In genomic region chr3:50359760-50360110, GRCh38 we compare ENCODE assay signal across 8 cellular contexts. TPM values are rescaled to one million over a fixed set of nuclear protein-coding genes. Genes with fewer than 3 reads are reported as not detected.
DNase-seq lines count a peak whose midpoint lies in the region; ATAC-seq and TF ChIP-seq lines count a peak whose summit lies in the region.

No MANE protein-coding gene starts in this region.

- H3K4me2 ChIP-seq in MM.1S (ENCODE audit: low read depth, low read length) (peak overlapping the region; percentile 91), fibroblast of lung (ENCODE audit: extremely low read depth, insufficient read depth, low read length) (peak overlapping the region; percentile 46)

- peak overlapping the region; percentile 95 for H2AFZ ChIP-seq in MM.1S (ENCODE audit: low read length)
- H2AFZ ChIP-seq in fibroblast of lung (ENCODE audit: low read length): peak overlapping the region; percentile 82

- no peaks in the 10 kb centered on the region for H3K9me2 ChIP-seq in MM.1S (replicated peaks; ENCODE audit: insufficient read depth, low read length)

- H3K36me3 ChIP-seq in MM.1S (replicated peaks; ENCODE audit: insufficient read depth, low read length): peaks cover 11% of the 10 kb centered on the region; the same call in 1 of the 2 replicates
- H3K36me3 ChIP-seq in fibroblast of lung (ENCODE audit: control insufficient read depth, insufficient read depth, low read length): peaks cover 12% of the 10 kb centered on the region
- peaks cover 3 to 17% of the 10 kb centered on the region in 2 donors for H3K36me3 ChIP-seq in stomach smooth muscle (ENCODE audit: control insufficient read depth in 2 of 2, insufficient read depth in 2 of 2, low read length in 2 of 2)

- H3K27me3 ChIP-seq in MM.1S (replicated peaks; ENCODE audit: insufficient read depth, low read length) (no peaks in the 10 kb centered on the region), fibroblast of lung (ENCODE audit: control insufficient read depth, insufficient read depth, low read length) (no peaks in the 10 kb centered on the region), stomach smooth muscle (ENCODE audit: control insufficient read depth in 1 of 2, insufficient read depth in 2 of 2, low read length in 2 of 2) (no peaks in the 10 kb centered on the region)

- peaks cover 46% of the 10 kb centered on the region for H3K79me2 ChIP-seq in MM.1S (ENCODE audit: low read length)
- peaks cover 44% of the 10 kb centered on the region for H3K79me2 ChIP-seq in fibroblast of lung (ENCODE audit: control insufficient read depth, insufficient read depth, low read length)

- peak overlapping the region; percentile 95 for H3K27ac Mint-ChIP-seq in T-helper 2 cell treated with Interferon-gamma antibody and Interleukin-4, amounts not matched to agents 5 μg/mL and 100 μg/mL, for 36 hours

- peak overlapping the region; percentile 98 for H3K4me3 Mint-ChIP-seq in T-helper 2 cell treated with Interferon-gamma antibody and Interleukin-4, amounts not matched to agents 5 μg/mL and 100 μg/mL, for 36 hours

- H3K4me1 ChIP-seq in MM.1S (ENCODE audit: low read length) (peaks cover 29% of the 10 kb centered on the region), fibroblast of lung (ENCODE audit: control insufficient read depth, extremely low read depth, insufficient read depth, low read length) (peaks cover 12% of the 10 kb centered on the region), stomach smooth muscle (ENCODE audit: control insufficient read depth, insufficient read depth, low read length) (peaks cover 56% of the 10 kb centered on the region)

- no peaks in the 10 kb centered on the region for H3K9me3 Mint-ChIP-seq in T-helper 2 cell treated with Interferon-gamma antibody and Interleukin-4, amounts not matched to agents 5 μg/mL and 100 μg/mL, for 36 hours

- H3K4me3 ChIP-seq in MM.1S (ENCODE audit: low read length) (peak overlapping the region; percentile 91), fibroblast of lung (replicated peaks in 1 of 4; ENCODE audit: control extremely low read depth in 1 of 4, insufficient read depth in 1 of 4, low read depth in 3 of 4, low read length in 4 of 4) (peak overlapping the region in 3 of 4 experiments; percentile 72 to 84 (median 73)), stomach smooth muscle (ENCODE audit: low read length in 2 of 2) (peak overlapping the region in 1 of 2 donors; percentile 97)

- H3K36me3 Mint-ChIP-seq in T-helper 2 cell treated with Interferon-gamma antibody and Interleukin-4, amounts not matched to agents 5 μg/mL and 100 μg/mL, for 36 hours (ENCODE audit: low read depth): peaks cover 20% of the 10 kb centered on the region

- H3K9ac ChIP-seq in MM.1S (ENCODE audit: low read length) (no peak overlapping the region), fibroblast of lung (ENCODE audit: insufficient read depth, low read length) (no peak overlapping the region), stomach smooth muscle (ENCODE audit: low read length in 2 of 2) (no peak overlapping the region)

- H3K9me3 ChIP-seq in MM.1S (replicated peaks; ENCODE audit: insufficient read depth, low read length): no peaks in the 10 kb centered on the region
- no peaks in the 10 kb centered on the region for H3K9me3 ChIP-seq in fibroblast of lung (ENCODE audit: control insufficient read depth, insufficient read depth, low read depth, low read length)
- H3K9me3 ChIP-seq in stomach smooth muscle (ENCODE audit: control insufficient read depth in 2 of 2, low read length in 2 of 2): no peaks in the 10 kb centered on the region

- TF ChIP-seq CTCF in MM.1S (IDR thresholded peaks at IDR 0.05; ENCODE audit: low read length) (no peak), fibroblast of lung (conservative IDR thresholded peaks at IDR 0.05 in 1 of 2, IDR thresholded peaks at IDR 0.05 in 1 of 2; ENCODE audit: low read depth in 1 of 2, low read length in 2 of 2) (no peak)

- H4K20me1 ChIP-seq in MM.1S (ENCODE audit: insufficient read depth, low read length) (no peaks in the 10 kb centered on the region), fibroblast of lung (ENCODE audit: control insufficient read depth, extremely low read depth, insufficient read depth, low read length) (no peaks in the 10 kb centered on the region)

- no peak overlapping the region for H3K27ac ChIP-seq in MM.1S (ENCODE audit: low read length)
- H3K27ac ChIP-seq in fibroblast of lung (ENCODE audit: insufficient read depth, low read length): no peak overlapping the region
- H3K27ac ChIP-seq in stomach smooth muscle (ENCODE audit: low read length): peak overlapping the region; percentile 86

- H3K27me3 Mint-ChIP-seq in T-helper 2 cell treated with Interferon-gamma antibody and Interleukin-4, amounts not matched to agents 5 μg/mL and 100 μg/mL, for 36 hours (ENCODE audit: low read depth): no peaks in the 10 kb centered on the region

- H3F3A ChIP-seq in MM.1S (ENCODE audit: insufficient read depth, low read length): no peaks in the 10 kb centered on the region

- no peak for DNase-seq in T-helper 2 cell treated with Interferon-gamma antibody and Interleukin-4, amounts not matched to agents 5 μg/mL and 100 μg/mL, for 36 hours (ENCODE audit: low spot score)
- DNase-seq in T-helper 2 cell (no peak), MM.1S (no peak), fibroblast of lung (ENCODE audit: low read depth in 2 of 2) (no peak), islet precursor cell (no peak), mesenteric fat pad (ENCODE audit: low spot score) (no peak)

- H3K4me1 Mint-ChIP-seq in T-helper 2 cell treated with Interferon-gamma antibody and Interleukin-4, amounts not matched to agents 5 μg/mL and 100 μg/mL, for 36 hours (ENCODE audit: low read depth): peaks cover 31% of the 10 kb centered on the region

- ATAC-seq in GM21381 (IDR thresholded peaks at IDR 0.05; ENCODE audit: unreplicated experiment): no peak

RNA-seq across cellular contexts. Expression of gene TMEM115, which starts 0.4 kb away (rescaled TPM):
- total RNA-seq in fibroblast of lung: 39.3 and 44.8 TPM in 2 replicates
- 28.2 and 28.9 TPM in 2 replicates for polyA plus RNA-seq in fibroblast of lung
- 36.2 and 41.8 TPM in 2 replicates for polyA plus RNA-seq in fibroblast of lung (2012)
- 87.6 and 103 TPM in 2 replicates for polyA minus RNA-seq in fibroblast of lung (ENCODE audit: low replicate concordance)
- total RNA-seq in mesenteric fat pad: 45.6 TPM

RNA-seq across cellular contexts. Expression of gene CYB561D2, which starts 9.1 kb away (rescaled TPM):
- total RNA-seq in fibroblast of lung (24.1 and 28.6 TPM in 2 replicates), mesenteric fat pad (18.1 TPM)
- polyA plus RNA-seq in fibroblast of lung: 16.4 and 16.7 TPM in 2 replicates
- 21.7 and 23.8 TPM in 2 replicates for polyA plus RNA-seq in fibroblast of lung (2012)
- 39.0 and 58.3 TPM in 2 replicates for polyA minus RNA-seq in fibroblast of lung (ENCODE audit: low replicate concordance)

RNA-seq across cellular contexts. Expression of gene NPRL2, which starts 9.2 kb away (rescaled TPM):
- 19.3 and 27.2 TPM in 2 replicates for total RNA-seq in fibroblast of lung
- 21.4 and 26.2 TPM in 2 replicates for polyA plus RNA-seq in fibroblast of lung
- polyA plus RNA-seq in fibroblast of lung (2012): 16.4 and 19.9 TPM in 2 replicates
- 43.3 and 48.3 TPM in 2 replicates for polyA minus RNA-seq in fibroblast of lung (ENCODE audit: low replicate concordance)
- total RNA-seq in mesenteric fat pad: 17.3 TPM

RNA-seq across cellular contexts. Expression of gene ZMYND10, which starts 14.2 kb away (rescaled TPM):
- 0.26 and 0.83 TPM in 2 replicates for total RNA-seq in fibroblast of lung
- 0.32 and 0.93 TPM in 2 replicates for polyA plus RNA-seq in fibroblast of lung
- 0.99 and 2.0 TPM in 2 replicates for polyA plus RNA-seq in fibroblast of lung (2012)
- polyA minus RNA-seq in fibroblast of lung (ENCODE audit: low replicate concordance): 5.9 TPM in 1 of 2 replicates, not detected in the other
- total RNA-seq in mesenteric fat pad: 0.71 TPM

RNA-seq across cellular contexts. Expression of gene RASSF1, which starts 19.1 kb away (rescaled TPM):
- total RNA-seq in fibroblast of lung: 24.1 and 32.4 TPM in 2 replicates
- 33.3 and 41.7 TPM in 2 replicates for polyA plus RNA-seq in fibroblast of lung
- polyA plus RNA-seq in fibroblast of lung (2012): 32.1 and 35.0 TPM in 2 replicates
- 16.7 and 25.5 TPM in 2 replicates for polyA minus RNA-seq in fibroblast of lung (ENCODE audit: low replicate concordance)
- total RNA-seq in mesenteric fat pad: 45.3 TPM
